In genomic region chr16:66930189-66930588, GRCh38 we compare ENCODE assay signal across 13 cellular contexts. TPM values are rescaled to one million over a fixed set of nuclear protein-coding genes. Genes with fewer than 3 reads are reported as not detected.
DNase-seq lines count a peak whose midpoint lies in the region; ATAC-seq lines count a peak whose summit lies in the region.
"Had no signal": no experiment of that assay in that cellular context is flagged by ENCODE, and none has a peak within 500 bp of the region (broad histone marks: within the 10 kb centered on the region; RNA-seq: fewer than 3 reads in every experiment).

No MANE protein-coding gene starts in this region.

- DNase-seq in ELR (ENCODE audit: low read depth), result peak; percentile 91
- DNase-seq in NCI-H69 (lab: John Stamatoyannopoulos, UW), result peak; percentile 24
- peak; percentile 26 for DNase-seq in dermis blood vessel endothelial cell
- DNase-seq in lung microvascular endothelial cell (ENCODE audit: low read depth in 2 of 2), result peak; percentile 40 to 45
- no peak for DNase-seq in NCI-H446 treated with DMSO at 0.1 percent for 48 hours (lab: John Stamatoyannopoulos, UW)
- DNase-seq in ecto neural progenitor cell (ENCODE audit: low spot score), result no peak
- no peak for DNase-seq in OCI-M2 (lab: John Stamatoyannopoulos, UW; ENCODE audit: unreplicated experiment)
- DNase-seq: activated CD4-positive, alpha-beta T cell treated with anti-CD3 and anti-CD28 coated beads, Interleukin-2, amount 10 ng/mL, durations not matched to agents 7 days and 5 days; foreskin melanocyte; NCI-H1417 treated with DMSO at 0.1 percent for 48 hours had no signal

- ATAC-seq in HG03175 (IDR thresholded peaks at IDR 0.05; ENCODE audit: unreplicated experiment), result no peak
- ATAC-seq: stimulated activated memory B cell treated with anti-CD40 and anti-IgM and Interleukin-4, amounts not matched to agents 10 μg/mL and 1 μg/mL and 100 μg/mL, for 72 hours had no signal

RNA-seq across cellular contexts. Expression of gene CIAO2B, which starts 4.0 kb away (rescaled TPM):
- total RNA-seq in dermis blood vessel endothelial cell (117 and 188 TPM in 2 replicates), lung microvascular endothelial cell (124 and 176 TPM in 2 replicates)

RNA-seq across cellular contexts. Expression of gene RRAD, which starts 4.9 kb away (rescaled TPM):
- total RNA-seq in dermis blood vessel endothelial cell (0.84 and 1.9 TPM in 2 replicates), lung microvascular endothelial cell (0.22 and 0.60 TPM in 2 replicates)

RNA-seq across cellular contexts. Expression of gene CES2, which starts 5.1 kb away (rescaled TPM):
- total RNA-seq in dermis blood vessel endothelial cell, result 14.1 and 21.2 TPM in 2 replicates
- 12.7 and 15.9 TPM in 2 replicates for total RNA-seq in lung microvascular endothelial cell

RNA-seq across cellular contexts. Expression of gene CDH16, which starts 11.5 kb away (rescaled TPM):
- 0.65 and 1.2 TPM in 2 replicates for total RNA-seq in dermis blood vessel endothelial cell
- not detected in 2 replicates for total RNA-seq in lung microvascular endothelial cell
- total RNA-seq: activated CD4-positive, alpha-beta T cell treated with anti-CD3 and anti-CD28 coated beads, Interleukin-2, amount 10 ng/mL, durations not matched to agents 7 days and 5 days; smooth muscle cell had no signal

RNA-seq across cellular contexts. Expression of gene CES3, which starts 30.9 kb away (rescaled TPM):
- total RNA-seq in dermis blood vessel endothelial cell (not detected in 2 replicates), lung microvascular endothelial cell (under 0.01 TPM in 1 of 2 replicates, not detected in the other)
- total RNA-seq: smooth muscle cell had no signal

Comparison
In these comparisons a context has a peak if more than half of its experiments do, and no peak if none do; other contexts are left out.
1. DNase-seq: peak in ELR (single experiment), NCI-H69 (single experiment), dermis blood vessel endothelial cell (single experiment) and lung microvascular endothelial cell (2 of 2); none in NCI-H446 treated with DMSO at 0.1 percent for 48 hours (single experiment), ecto neural progenitor cell (single experiment) and OCI-M2 (single experiment).